Comparison of ENCODE assay signal across 8 cellular contexts in genomic region chr14:49975286-49975685, GRCh38.
DNase-seq lines count a peak whose midpoint lies in the region; ATAC-seq and TF ChIP-seq lines count a peak whose summit lies in the region.

No MANE protein-coding gene starts in this region.

- no peak overlapping the region for H3K4me3 Mint-ChIP-seq in stimulated activated naive CD8-positive, alpha-beta T cell treated with anti-CD3 and anti-CD28 coated beads, Interleukin-15, Interleukin-2, amounts not matched to agents 100 ng/mL and 50 ng/mL, for 24 hours
- H3K4me3 Mint-ChIP-seq in memory B cell: no peak overlapping the region

- H3K4me1 ChIP-seq in body of pancreas (peaks cover 37% of the 10 kb centered on the region), psoas muscle (peaks cover 31% of the 10 kb centered on the region)

- no peak overlapping the region for H3K4me3 ChIP-seq in body of pancreas
- no peak overlapping the region for H3K4me3 ChIP-seq in psoas muscle

- DNase-seq in stimulated activated naive CD8-positive, alpha-beta T cell treated with anti-CD3 and anti-CD28 coated beads, Interleukin-15, Interleukin-2, amounts not matched to agents 100 U/mL and 50 U/mL, for 24 hours: no peak
- DNase-seq in body of pancreas (no peak), memory B cell (ENCODE audit: low spot score in 2 of 2) (no peak), psoas muscle (no peak), HUDEP-2 (lab: John Stamatoyannopoulos, UW; ENCODE audit: unreplicated experiment in 76 of 76) (no peak), left colon (no peak)
- DNase-seq in central memory CD4-positive, alpha-beta T cell: no peak

- H3K27ac ChIP-seq in body of pancreas (peak overlapping the region in 3 of 4 donors; percentile 8 to 46 (median 32)), psoas muscle (no peak overlapping the region)

- H3K27me3 Mint-ChIP-seq in stimulated activated naive CD8-positive, alpha-beta T cell treated with anti-CD3 and anti-CD28 coated beads, Interleukin-15, Interleukin-2, amounts not matched to agents 100 ng/mL and 50 ng/mL, for 24 hours: no peaks in the 10 kb centered on the region
- H3K27me3 Mint-ChIP-seq in memory B cell: no peaks in the 10 kb centered on the region

- TF ChIP-seq POLR2A in body of pancreas (IDR thresholded peaks at IDR 0.05): no peak

- intact Hi-C loops in body of pancreas (cut with DNase I) (no loop called here), psoas muscle (cut with DNase I) (no loop called here), left colon (cut with DNase I, micrococcal nuclease) (no loop called here)

- WGBS in body of pancreas, 2 donors: 42 to 44% methylated on average over 2 of the region's 2 CpGs
- 40 to 50% (median 49%) methylated on average over 2 of the region's 2 CpGs for WGBS in psoas muscle, 3 donors

- no peaks in the 10 kb centered on the region for H3K36me3 Mint-ChIP-seq in stimulated activated naive CD8-positive, alpha-beta T cell treated with anti-CD3 and anti-CD28 coated beads, Interleukin-15, Interleukin-2, amounts not matched to agents 100 ng/mL and 50 ng/mL, for 24 hours (ENCODE audit: low read depth)
- H3K36me3 Mint-ChIP-seq in memory B cell: peaks cover 4% of the 10 kb centered on the region

- no peaks in the 10 kb centered on the region for H3K36me3 ChIP-seq in body of pancreas (replicated peaks in 1 of 2; ENCODE audit: insufficient read depth in 1 of 2, low read depth in 2 of 2)
- H3K36me3 ChIP-seq in psoas muscle (ENCODE audit: insufficient read depth in 1 of 2, low read depth in 1 of 2): no peaks in the 10 kb centered on the region

- no peaks in the 10 kb centered on the region for H3K9me3 Mint-ChIP-seq in stimulated activated naive CD8-positive, alpha-beta T cell treated with anti-CD3 and anti-CD28 coated beads, Interleukin-15, Interleukin-2, amounts not matched to agents 100 ng/mL and 50 ng/mL, for 24 hours
- no peaks in the 10 kb centered on the region for H3K9me3 Mint-ChIP-seq in memory B cell

- peak overlapping the region; percentile 67 for H3K27ac Mint-ChIP-seq in stimulated activated naive CD8-positive, alpha-beta T cell treated with anti-CD3 and anti-CD28 coated beads, Interleukin-15, Interleukin-2, amounts not matched to agents 100 ng/mL and 50 ng/mL, for 24 hours
- peak overlapping the region; percentile 73 for H3K27ac Mint-ChIP-seq in memory B cell

- TF ChIP-seq CTCF in body of pancreas (IDR thresholded peaks at IDR 0.05) (no peak), psoas muscle (IDR thresholded peaks at IDR 0.05) (no peak)

- H3K27me3 ChIP-seq in body of pancreas: no peaks in the 10 kb centered on the region
- H3K27me3 ChIP-seq in psoas muscle (ENCODE audit: insufficient read depth in 3 of 3, low read length in 2 of 3): no peaks in the 10 kb centered on the region

- ATAC-seq in stimulated activated naive CD8-positive, alpha-beta T cell treated with anti-CD3 and anti-CD28 coated beads, Interleukin-15, Interleukin-2, amounts not matched to agents 100 U/mL and 50 U/mL, for 24 hours: no peak
- ATAC-seq in body of pancreas: no peak
- ATAC-seq in memory B cell (ENCODE audit: low read depth): no peak
- no peak for ATAC-seq in psoas muscle
- no peak for ATAC-seq in left colon

- H3K9me3 ChIP-seq in body of pancreas (no peaks in the 10 kb centered on the region), psoas muscle (no peaks in the 10 kb centered on the region)

- H3K4me1 Mint-ChIP-seq in stimulated activated naive CD8-positive, alpha-beta T cell treated with anti-CD3 and anti-CD28 coated beads, Interleukin-15, Interleukin-2, amounts not matched to agents 100 ng/mL and 50 ng/mL, for 24 hours (ENCODE audit: low read depth): peaks cover 96% of the 10 kb centered on the region
- peaks cover 64% of the 10 kb centered on the region for H3K4me1 Mint-ChIP-seq in memory B cell
